Comparison of ENCODE assay signal across 7 cellular contexts in genomic region chr4:3942569-3942971, GRCh38.
DNase-seq lines count a peak whose midpoint lies in the region; ATAC-seq and TF ChIP-seq lines count a peak whose summit lies in the region.
"Not testable (repeated sequence)": the region's sequence is repeated elsewhere in the genome, so short reads cannot be mapped to it uniquely, and the experiment has no call there.

No MANE protein-coding gene starts in this region.

- H3K27ac ChIP-seq in Peyer's patch, coronary artery, psoas muscle: not testable (repeated sequence)

- H3K27ac Mint-ChIP-seq in immature natural killer cell: not testable (repeated sequence)

- POLR2A ChIA-PET in GM10248 (lab: Yijun Ruan, JAX): not testable (repeated sequence)

- not testable (repeated sequence) for H3K9me3 ChIP-seq in Peyer's patch, psoas muscle

- H3K4me3 ChIP-seq in Peyer's patch, coronary artery, psoas muscle: not testable (repeated sequence)

- not testable (repeated sequence) for H3K36me3 Mint-ChIP-seq in immature natural killer cell

- H3K9me3 Mint-ChIP-seq in immature natural killer cell: not testable (repeated sequence)

- TF ChIP-seq CTCF in GM10248 (IDR thresholded peaks at IDR 0.05; ENCODE audit: control extremely low read depth, extremely low read depth, low read depth, missing control alignments): peak; percentile 62
- peak in 5 of 6 experiments; percentile 15 to 76 (median 55) for TF ChIP-seq CTCF in Peyer's patch (IDR thresholded peaks at IDR 0.05)
- peak; percentile 38 for TF ChIP-seq CTCF in coronary artery (IDR thresholded peaks at IDR 0.05)
- peak; percentile 38 for TF ChIP-seq CTCF in psoas muscle (IDR thresholded peaks at IDR 0.05)

- H3K27me3 Mint-ChIP-seq in immature natural killer cell (ENCODE audit: low read depth in 3 of 3): peaks cover 3 to 10% (median 9%) of the 10 kb centered on the region in 3 donors

- WGBS in psoas muscle, 3 donors: 4 to 7% (median 6%) methylated on average over 12 of the region's 12 CpGs

- not testable (repeated sequence) for H3K4me3 Mint-ChIP-seq in immature natural killer cell

- not testable (repeated sequence) for ATAC-seq in psoas muscle

- not testable (repeated sequence) for H3K27me3 ChIP-seq in Peyer's patch
- H3K27me3 ChIP-seq in psoas muscle (ENCODE audit: insufficient read depth in 3 of 3, low read length in 2 of 3): peaks cover 0 to 15% (median 10%) of the 10 kb centered on the region in 3 donors

- not testable (repeated sequence) for H3K4me1 Mint-ChIP-seq in immature natural killer cell

- CTCF ChIA-PET in GM10248 (lab: Yijun Ruan, JAX): interaction anchor here (0.7 to 2.0 kb wide), 6 partner anchors 8 to 66 kb away, joined by 3 to 5 read pairs (median 4); no protein-coding TSS in a partner anchor

- not testable (repeated sequence) for H3K4me1 ChIP-seq in Peyer's patch, psoas muscle

- peak; percentile 42 for DNase-seq in GM10248 (ENCODE audit: extremely low spot score)
- peak; percentile 62 for DNase-seq in MV-4-11 (lab: John Stamatoyannopoulos, UW)
- DNase-seq in Peyer's patch: peak in 2 of 3 donors; percentile 30 to 84
- peak; percentile 58 for DNase-seq in activated CD8-positive, alpha-beta memory T cell treated with anti-CD3 and anti-CD28 coated beads, Interleukin-2, amount 50 U/mL, for 4 hours
- not testable (repeated sequence) for DNase-seq in coronary artery (ENCODE audit: low spot score)
- peak; percentile 34 to 56 (median 40) for DNase-seq in immature natural killer cell
- peak; percentile 61 to 70 for DNase-seq in psoas muscle

- intact Hi-C loops in psoas muscle (cut with DNase I): loop anchor here in 1 of 2 donors (10.0 kb wide), 2 partner anchors 178 to 408 kb away; partner anchors contain the start of genes ADRA2C and LRPAP1

- not testable (repeated sequence) for H3K36me3 ChIP-seq in Peyer's patch; psoas muscle (ENCODE audit: insufficient read depth in 1 of 2, low read depth in 1 of 2)

- not testable (repeated sequence) for TF ChIP-seq POLR2A in Peyer's patch (IDR thresholded peaks at IDR 0.05)
